In the genomic region with DNA sequence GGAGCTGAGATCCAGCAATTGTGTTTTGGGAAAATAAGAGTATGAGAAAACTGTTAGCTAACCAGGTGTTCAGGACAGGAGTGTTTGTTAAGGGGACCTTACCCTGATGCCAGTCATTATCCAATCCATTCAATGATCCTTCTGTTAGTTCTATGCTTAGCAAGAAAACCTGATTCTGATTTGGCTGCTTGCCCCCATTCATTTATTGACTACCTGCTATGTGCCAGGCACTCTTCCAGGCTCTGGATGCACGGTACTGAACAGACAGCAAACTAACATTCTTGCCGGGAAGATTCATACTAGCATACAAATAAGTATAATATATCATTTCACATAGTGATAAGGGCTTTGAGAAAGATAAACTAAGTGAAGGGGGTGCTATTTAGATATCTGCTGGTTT, we compare ENCODE assay signal across 13 cellular contexts. TPM values are rescaled to one million over a fixed set of nuclear protein-coding genes. Genes with fewer than 3 reads are reported as not detected.
DNase-seq lines count a peak whose midpoint lies in the region; ATAC-seq, FAIRE-seq and TF ChIP-seq lines count a peak whose summit lies in the region.
"Had no signal": no experiment of that assay in that cellular context is flagged by ENCODE, and none has a peak within 500 bp of the region (broad histone marks: within the 10 kb centered on the region; RNA-seq: fewer than 3 reads in every experiment).

No MANE protein-coding gene starts in this region.

- no peaks in the 10 kb centered on the region for H3K27me3 Mint-ChIP-seq in Calu3 (ENCODE audit: unreplicated experiment)
- peaks cover 2% of the 10 kb centered on the region for H3K27me3 Mint-ChIP-seq in astrocyte (ENCODE audit: low read depth, unreplicated experiment)

- no peak overlapping the region for H3K27ac ChIP-seq in astrocyte (ENCODE audit: low read depth, low read length)
- H3K27ac ChIP-seq in neuronal stem cell (replicated peaks; ENCODE audit: low read length): no peak overlapping the region
- peak overlapping the region in 2 of 4 donors; percentile 65 to 71 for H3K27ac ChIP-seq in gastroesophageal sphincter

- no peak overlapping the region for H4K91ac ChIP-seq in neuronal stem cell (ENCODE audit: low read depth, low read length, poor library complexity)

- peaks cover 2% of the 10 kb centered on the region for H3K79me1 ChIP-seq in neuronal stem cell (ENCODE audit: low read depth, low read length)

- H4K8ac ChIP-seq in neuronal stem cell (ENCODE audit: low read depth, low read length): no peak overlapping the region

- no peak overlapping the region for H3K18ac ChIP-seq in neuronal stem cell (ENCODE audit: low read length)

- no peaks in the 10 kb centered on the region for H3K9me2 ChIP-seq in Loucy (replicated peaks; ENCODE audit: low read depth, low read length)

- peaks cover 25% of the 10 kb centered on the region for H3K4me1 ChIP-seq in Loucy (ENCODE audit: insufficient read depth, low read length, poor library complexity, severe bottlenecking)
- H3K4me1 ChIP-seq in astrocyte (ENCODE audit: insufficient read depth, low read length): peaks cover 19% of the 10 kb centered on the region
- H3K4me1 ChIP-seq in neuronal stem cell (ENCODE audit: control insufficient read depth in 2 of 2, insufficient read depth in 1 of 2, low read depth in 1 of 2, low read length in 2 of 2): peaks cover 3 to 15% of the 10 kb centered on the region in 2 donors
- peaks cover 6 to 31% (median 11%) of the 10 kb centered on the region in 3 donors for H3K4me1 ChIP-seq in gastroesophageal sphincter

- peaks cover 24% of the 10 kb centered on the region for H4K20me1 ChIP-seq in Loucy (ENCODE audit: insufficient read depth, low read length, poor library complexity, severe bottlenecking)
- peaks cover 32% of the 10 kb centered on the region for H4K20me1 ChIP-seq in astrocyte (ENCODE audit: insufficient read depth, low read length)

- H2AFZ ChIP-seq in Loucy (ENCODE audit: low read length) (no peak overlapping the region; the same call in 1 of the 2 replicates), astrocyte (ENCODE audit: low read depth, low read length) (no peak overlapping the region), neuronal stem cell (ENCODE audit: low read length) (peak overlapping the region; percentile 87)

- H3K27me3 ChIP-seq in Loucy (ENCODE audit: insufficient read depth, low read length, poor library complexity, severe bottlenecking) (no peaks in the 10 kb centered on the region), astrocyte (ENCODE audit: insufficient read depth, low read length) (no peaks in the 10 kb centered on the region), neuronal stem cell (ENCODE audit: control insufficient read depth in 3 of 3, insufficient read depth in 3 of 3, low read depth in 1 of 3, low read length in 3 of 3) (peaks cover 0 to 7% (median 0%) of the 10 kb centered on the region in 3 experiments), gastroesophageal sphincter (no peaks in the 10 kb centered on the region)

- H2BK120ac ChIP-seq in neuronal stem cell (ENCODE audit: low read depth, low read length): no peak overlapping the region

- TF ChIP-seq CTCF in Calu3 (IDR thresholded peaks at IDR 0.05; ENCODE audit: unreplicated experiment) (no peak), Loucy (conservative IDR thresholded peaks at IDR 0.05; ENCODE audit: low read length) (no peak), astrocyte (IDR thresholded peaks at IDR 0.05; ENCODE audit: insufficient read depth, low read depth, low read length) (no peak), gastroesophageal sphincter (IDR thresholded peaks at IDR 0.05) (no peak)

- H3K23ac ChIP-seq in neuronal stem cell (ENCODE audit: low read depth, low read length, poor library complexity): no peak overlapping the region

- H2BK5ac ChIP-seq in neuronal stem cell (ENCODE audit: low read length): no peak overlapping the region

- CTCF ChIA-PET in Calu3 (lab: Charles Lee): no interaction called here

- H3K4me1 Mint-ChIP-seq in Calu3 (ENCODE audit: low read depth, unreplicated experiment): peaks cover 20% of the 10 kb centered on the region
- H3K4me1 Mint-ChIP-seq in astrocyte (ENCODE audit: low read depth, unreplicated experiment): peaks cover 9% of the 10 kb centered on the region

- H2BK15ac ChIP-seq in neuronal stem cell (ENCODE audit: low read length): no peak overlapping the region

- no peak overlapping the region for H2AK5ac ChIP-seq in neuronal stem cell (ENCODE audit: low read depth, low read length)

- H3F3A ChIP-seq in Loucy (ENCODE audit: low read depth): no peaks in the 10 kb centered on the region

- no peak overlapping the region for H3K4ac ChIP-seq in neuronal stem cell (ENCODE audit: low read length)

- FAIRE-seq in astrocyte (lab: Jason Lieb, UNC): no peak

- no peak overlapping the region for H2BK12ac ChIP-seq in neuronal stem cell (ENCODE audit: low read length)

- intact Hi-C loops in Calu3 (cut with micrococcal nuclease; ENCODE audit: unreplicated experiment): no loop called here

- no peak for TF ChIP-seq EP300 in gastroesophageal sphincter (IDR thresholded peaks at IDR 0.05)

- H3K36me3 Mint-ChIP-seq in Calu3 (ENCODE audit: insufficient read depth, unreplicated experiment) (peaks cover 35% of the 10 kb centered on the region), astrocyte (ENCODE audit: low read depth, unreplicated experiment) (no peaks in the 10 kb centered on the region)

- ATAC-seq in gastroesophageal sphincter (no peak), GM21529 (IDR thresholded peaks at IDR 0.05; ENCODE audit: unreplicated experiment) (no peak)

- BruUV-seq in Calu3 (replicated peaks; lab: Mats Ljungman, UMichigan): no TSS peak

- no peak overlapping the region for H3K14ac ChIP-seq in neuronal stem cell (ENCODE audit: low read length)

- H3K27ac Mint-ChIP-seq in Calu3 (ENCODE audit: unreplicated experiment) (no peak overlapping the region), astrocyte (ENCODE audit: unreplicated experiment) (peak overlapping the region; percentile 47)

- H3K9me3 ChIP-seq in Loucy (ENCODE audit: insufficient read depth, low read depth, low read length) (no peaks in the 10 kb centered on the region), astrocyte (ENCODE audit: insufficient read depth, low read depth, low read length) (no peaks in the 10 kb centered on the region), neuronal stem cell (replicated peaks in 1 of 2; ENCODE audit: control insufficient read depth in 2 of 2, insufficient read depth in 1 of 2, low read depth in 1 of 2, low read length in 2 of 2) (no peaks in the 10 kb centered on the region), gastroesophageal sphincter (no peaks in the 10 kb centered on the region)
- H3K9me3 ChIP-seq: heart left ventricle had no signal

- H3K4me3 Mint-ChIP-seq in Calu3 (ENCODE audit: low read depth, unreplicated experiment) (peak overlapping the region; percentile 88), astrocyte (ENCODE audit: unreplicated experiment) (no peak overlapping the region)

- WGBS in neuronal stem cell (ENCODE audit: extremely low coverage in 2 of 2, insufficient read length in 2 of 2, insufficient replicate concordance in 1 of 2), 2 donors: no CpG with 5 or more reads among the region's 2 CpGs
- WGBS in gastroesophageal sphincter (ENCODE audit: low coverage in 1 of 2), 2 donors: 70 to 100% methylated on average over 1 to 2 of the region's 2 CpGs

- DNase-seq in Calu3: no peak
- DNase-seq in astrocyte (ENCODE audit: low read depth): no peak
- DNase-seq in neuronal stem cell (ENCODE audit: low spot score): no peak
- DNase-seq in RPMI8226: no peak
- DNase-seq in activated CD8-positive, alpha-beta memory T cell treated with anti-CD3 and anti-CD28 coated beads, Interleukin-2, amount 50 U/mL, for 4 hours: no peak
- DNase-seq: activated effector memory CD4-positive, alpha-beta T cell treated with anti-CD3 and anti-CD28 coated beads, Interleukin-2, amount 50 U/mL, for 16 hours; EL; stimulated activated CD4-positive, alpha-beta T cell treated with anti-CD3 and anti-CD28 coated beads, Interleukin-15, amount 100 ng/mL, for 24 hours; T-helper 9 cell had no signal

- peak overlapping the region; percentile 70 for H3K4me2 ChIP-seq in Loucy (ENCODE audit: low read depth, low read length, poor library complexity, severe bottlenecking)
- H3K4me2 ChIP-seq in astrocyte (ENCODE audit: low read length): peak overlapping the region; percentile 85
- no peak overlapping the region for H3K4me2 ChIP-seq in neuronal stem cell (ENCODE audit: insufficient read depth, low read length, poor library complexity, severe bottlenecking)

- H3K36me3 ChIP-seq in Loucy (ENCODE audit: insufficient read depth, low read length) (no peaks in the 10 kb centered on the region), astrocyte (ENCODE audit: insufficient read depth, low read length) (no peaks in the 10 kb centered on the region), neuronal stem cell (replicated peaks in 1 of 2; ENCODE audit: control insufficient read depth in 2 of 2, insufficient read depth in 2 of 2, low read length in 2 of 2) (peaks cover 0 to 6% of the 10 kb centered on the region in 2 donors), gastroesophageal sphincter (no peaks in the 10 kb centered on the region)
- H3K36me3 ChIP-seq: heart left ventricle had no signal

- H3K79me2 ChIP-seq in Loucy (ENCODE audit: insufficient read depth, low read length) (peaks cover 34% of the 10 kb centered on the region), astrocyte (ENCODE audit: insufficient read depth, low read length) (peaks cover 33% of the 10 kb centered on the region)

- H3K9me3 Mint-ChIP-seq in Calu3 (ENCODE audit: low read depth, unreplicated experiment) (no peaks in the 10 kb centered on the region), astrocyte (ENCODE audit: unreplicated experiment) (no peaks in the 10 kb centered on the region)

- H3K9ac ChIP-seq in Loucy (ENCODE audit: low read depth, low read length, poor library complexity, severe bottlenecking): peak overlapping the region; percentile 73
- no peak overlapping the region for H3K9ac ChIP-seq in astrocyte (ENCODE audit: low read length)
- H3K9ac ChIP-seq in neuronal stem cell (ENCODE audit: low read depth, low read length, poor library complexity): no peak overlapping the region

- no peak for TF ChIP-seq POLR2A in gastroesophageal sphincter (IDR thresholded peaks at IDR 0.05)

- H3K4me3 ChIP-seq in Loucy (ENCODE audit: low read length, poor library complexity, severe bottlenecking) (peak overlapping the region; percentile 78), astrocyte (ENCODE audit: insufficient read depth, low read depth, low read length) (no peak overlapping the region), neuronal stem cell (ENCODE audit: low read length in 2 of 2) (peak overlapping the region in 1 of 2 donors; percentile 45), gastroesophageal sphincter (no peak overlapping the region)

RNA-seq across cellular contexts. Expression of gene MECP2, which starts 1.0 kb away (rescaled TPM):
- total RNA-seq in Calu3 (2022): 64.3 and 69.9 TPM in 2 replicates
- total RNA-seq in astrocyte: 29.2 and 36.2 TPM in 2 replicates
- polyA plus RNA-seq in neuronal stem cell (2013, experiment 1 of 2): 22.8 TPM
- polyA plus RNA-seq in neuronal stem cell (2013, experiment 2 of 2): 23.1 TPM
- 10 to 100 TPM; 65.1 to 87.8 (median 82.5) TPM for total RNA-seq in gastroesophageal sphincter

RNA-seq across cellular contexts. Expression of gene OPN1LW, which starts 45.5 kb away (rescaled TPM):
- total RNA-seq in Calu3 (2022) (not detected in 2 replicates), astrocyte (not detected in 2 replicates), gastroesophageal sphincter (not detected)
- not detected for polyA plus RNA-seq in neuronal stem cell (2013, experiment 1 of 2)
- not detected for polyA plus RNA-seq in neuronal stem cell (2013, experiment 2 of 2)
- total RNA-seq: heart left ventricle had no signal
- polyA plus RNA-seq: heart left ventricle had no signal
